In genomic region chr2:11058129-11058528, GRCh38 we compare ENCODE assay signal across 32 cellular contexts.
"Had no signal": no experiment of that assay in that cellular context is flagged by ENCODE, and none has a peak within 500 bp of the region (broad histone marks: within the 10 kb centered on the region; RNA-seq: fewer than 3 reads in every experiment).

No MANE protein-coding gene starts in this region.

- H3K36me3 Mint-ChIP-seq: activated CD4-positive, alpha-beta memory T cell treated with anti-CD3 and anti-CD28 coated beads for 36 hours; activated naive CD8-positive, alpha-beta T cell treated with anti-CD3 and anti-CD28 coated beads for 36 hours had no signal

- H3K4me3 Mint-ChIP-seq: activated B cell treated with CpG ODN at 0.5 μM for 24 hours; activated CD4-positive, alpha-beta memory T cell treated with anti-CD3 and anti-CD28 coated beads for 36 hours; activated CD4-positive, alpha-beta T cell treated with anti-CD3 and anti-CD28 coated beads for 36 hours; activated CD8-positive, alpha-beta T cell treated with anti-CD3 and anti-CD28 coated beads for 36 hours; activated naive CD4-positive, alpha-beta T cell treated with anti-CD3 and anti-CD28 coated beads for 36 hours; activated naive CD8-positive, alpha-beta T cell treated with anti-CD3 and anti-CD28 coated beads for 36 hours; activated T-cell treated with anti-CD3 and anti-CD28 coated beads, Interleukin-2, amount 50 U/mL, for 4 hours; activated T-cell treated with anti-CD3 and anti-CD28 coated beads, Interleukin-2, amount 50 U/mL, for 72 hours; activated T-helper 1 cell treated with anti-CD3 and anti-CD28 coated beads, Interleukin-12 subunit alpha, Interleukin-12 subunit beta, Interleukin-2, Interleukin-4 antibody, amounts not matched to agents 30 ng/mL and 10 ng/mL and 1 ng/mL, durations not matched to agents 14 hours and 24 hours and 36 hours; activated T-helper 17 cell treated with anti-CD3 and anti-CD28 coated beads, Interleukin-2, amount 50 U/mL, for 72 hours; T-helper 1 cell treated with Interleukin-12 subunit alpha and Interleukin-12 subunit beta and Interleukin-4 antibody, amounts not matched to agents 30 μg/mL and 1 μg/mL, for 36 hours; T-helper 2 cell treated with Interferon-gamma antibody and Interleukin-4, amounts not matched to agents 5 μg/mL and 100 μg/mL, for 36 hours had no signal

- ATAC-seq: activated CD4-positive, alpha-beta T cell treated with anti-CD3 and anti-CD28 coated beads for 36 hours; activated CD8-positive, alpha-beta T cell treated with anti-CD3 and anti-CD28 coated beads for 36 hours; activated naive CD4-positive, alpha-beta T cell treated with anti-CD3 and anti-CD28 coated beads, Interleukin-2, amount 50 U/mL, for 72 hours; activated T-cell treated with anti-CD3 and anti-CD28 coated beads, Interleukin-2, amount 50 U/mL, for 4 hours; activated T-cell treated with anti-CD3 and anti-CD28 coated beads, Interleukin-2, amount 50 U/mL, for 72 hours; activated T-helper 17 cell treated with anti-CD3 and anti-CD28 coated beads, Interleukin-2, amount 50 U/mL, for 72 hours; body of pancreas had no signal

- H3K4me1 Mint-ChIP-seq: activated B cell treated with CpG ODN at 0.5 μM for 24 hours; activated CD4-positive, alpha-beta T cell treated with anti-CD3 and anti-CD28 coated beads for 36 hours; activated naive CD8-positive, alpha-beta T cell treated with anti-CD3 and anti-CD28 coated beads for 36 hours; activated T-helper 17 cell treated with anti-CD3 and anti-CD28 coated beads, Interleukin-2, amount 50 U/mL, for 72 hours had no signal

- H3K27ac Mint-ChIP-seq: activated B cell treated with CpG ODN at 0.5 μM for 24 hours; activated CD4-positive, alpha-beta memory T cell treated with anti-CD3 and anti-CD28 coated beads for 36 hours; activated CD4-positive, alpha-beta T cell treated with anti-CD3 and anti-CD28 coated beads for 36 hours; activated CD8-positive, alpha-beta T cell treated with anti-CD3 and anti-CD28 coated beads for 36 hours; activated naive CD4-positive, alpha-beta T cell treated with anti-CD3 and anti-CD28 coated beads for 36 hours; activated naive CD4-positive, alpha-beta T cell treated with anti-CD3 and anti-CD28 coated beads, Interleukin-2, amount 50 U/mL, for 72 hours; activated naive CD8-positive, alpha-beta T cell treated with anti-CD3 and anti-CD28 coated beads for 36 hours; activated T-cell treated with anti-CD3 and anti-CD28 coated beads, Interleukin-2, amount 50 U/mL, for 72 hours; activated T-helper 1 cell treated with anti-CD3 and anti-CD28 coated beads, Interleukin-12 subunit alpha, Interleukin-12 subunit beta, Interleukin-2, Interleukin-4 antibody, amounts not matched to agents 30 ng/mL and 10 ng/mL and 1 ng/mL, durations not matched to agents 14 hours and 24 hours and 36 hours; activated T-helper 17 cell treated with anti-CD3 and anti-CD28 coated beads, Interleukin-2, amount 50 U/mL, for 72 hours; T-helper 1 cell treated with Interleukin-12 subunit alpha and Interleukin-12 subunit beta and Interleukin-4 antibody, amounts not matched to agents 30 μg/mL and 1 μg/mL, for 36 hours; T-helper 2 cell treated with Interferon-gamma antibody and Interleukin-4, amounts not matched to agents 5 μg/mL and 100 μg/mL, for 36 hours had no signal

- DNase-seq: activated B cell treated with CpG ODN at 0.5 μM for 24 hours; activated CD4-positive, alpha-beta memory T cell treated with anti-CD3 and anti-CD28 coated beads for 36 hours; activated CD4-positive, alpha-beta T cell treated with anti-CD3 and anti-CD28 coated beads for 36 hours; activated CD4-positive, alpha-beta T cell treated with anti-CD3 and anti-CD28 coated beads for 48 hours; activated CD4-positive, alpha-beta T cell treated with anti-CD3 and anti-CD28 coated beads, Interleukin-2, amount 50 U/mL, for 1 hour; activated CD4-positive, alpha-beta T cell treated with anti-CD3 and anti-CD28 coated beads, Interleukin-2, amount 50 U/mL, for 4 hours; activated CD4-positive, CD25-positive, alpha-beta regulatory T cell treated with anti-CD3 and anti-CD28 coated beads, Interleukin-2, amount 50 U/mL, for 72 hours; activated CD8-positive, alpha-beta T cell treated with anti-CD3 and anti-CD28 coated beads for 36 hours; activated effector memory CD4-positive, alpha-beta T cell treated with anti-CD3 and anti-CD28 coated beads, Interleukin-2, amount 50 U/mL, for 16 hours; activated gamma-delta T cell treated with Interleukin-2 at 50 U/mL for 16 hours; activated naive CD4-positive, alpha-beta T cell; activated naive CD4-positive, alpha-beta T cell treated with anti-CD3 and anti-CD28 coated beads for 36 hours; activated naive CD4-positive, alpha-beta T cell treated with anti-CD3 and anti-CD28 coated beads, Interleukin-2, amount 50 U/mL, for 16 hours; activated naive CD8-positive, alpha-beta T cell treated with anti-CD3 and anti-CD28 coated beads for 36 hours; activated T-cell treated with anti-CD3 and anti-CD28 coated beads for 4 hours; activated T-cell treated with anti-CD3 and anti-CD28 coated beads, Interleukin-2, amount 50 U/mL, for 1 hour; activated T-cell treated with anti-CD3 and anti-CD28 coated beads, Interleukin-2, amount 50 U/mL, for 4 hours; activated T-cell treated with anti-CD3 and anti-CD28 coated beads, Interleukin-2, amount 50 U/mL, for 72 hours; adrenal gland; amniotic stem cell; aorta; body of pancreas; brain microvascular endothelial cell; central memory CD4-positive, alpha-beta T cell; T-helper 1 cell; T-helper 2 cell; T-helper 9 cell had no signal
